Comparison of ENCODE assay signal across 1 cellular context in the genomic region with DNA sequence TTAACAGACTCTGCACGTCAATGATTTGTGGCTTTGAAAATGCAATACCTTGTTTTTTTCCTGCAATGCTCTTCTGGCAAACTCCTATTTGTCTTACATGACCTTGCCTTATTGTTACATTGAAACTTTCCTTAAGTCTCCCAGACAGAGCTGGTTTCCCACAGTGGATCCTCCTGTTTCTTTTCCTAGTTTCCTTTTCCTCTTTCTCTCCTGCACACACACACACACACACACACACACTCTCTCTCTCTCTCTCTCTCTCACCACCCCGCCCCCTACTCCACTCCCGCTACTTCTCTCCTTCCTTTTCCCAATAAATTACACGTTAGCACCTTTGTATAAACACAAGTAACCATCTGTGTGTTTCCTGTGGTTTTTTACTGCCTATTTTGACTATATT.
TF ChIP-seq lines count a peak whose summit lies in the region.

No MANE protein-coding gene starts in this region.

TF ChIP-seq in H1, 55 proteins besides CTCF, POLR2A, EP300 and RAD21:
- TF ChIP-seq, protein P1, sequence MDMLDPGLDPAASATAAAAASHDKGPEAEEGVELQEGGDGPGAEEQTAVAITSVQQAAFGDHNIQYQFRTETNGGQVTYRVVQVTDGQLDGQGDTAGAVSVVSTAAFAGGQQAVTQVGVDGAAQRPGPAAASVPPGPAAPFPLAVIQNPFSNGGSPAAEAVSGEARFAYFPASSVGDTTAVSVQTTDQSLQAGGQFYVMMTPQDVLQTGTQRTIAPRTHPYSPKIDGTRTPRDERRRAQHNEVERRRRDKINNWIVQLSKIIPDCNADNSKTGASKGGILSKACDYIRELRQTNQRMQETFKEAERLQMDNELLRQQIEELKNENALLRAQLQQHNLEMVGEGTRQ (IDR thresholded peaks at IDR 0.05; ENCODE audit: low read length), result no peak
- no peak for TF ChIP-seq CTBP2 (IDR thresholded peaks at IDR 0.05; ENCODE audit: borderline replicate concordance, insufficient read depth, insufficient read length, low read length)
- no peak for TF ChIP-seq EZH2 (IDR thresholded peaks at IDR 0.05; ENCODE audit: low read depth, low read length, severe bottlenecking)
- no peak for TF ChIP-seq KDM4A (IDR thresholded peaks at IDR 0.05; ENCODE audit: low read depth, low read length, severe bottlenecking)
- TF ChIP-seq CBX8 (IDR thresholded peaks at IDR 0.05; ENCODE audit: borderline replicate concordance, low read depth, low read length), result no peak
- TF ChIP-seq FOSL1 (IDR thresholded peaks at IDR 0.05; ENCODE audit: insufficient read depth, low read depth, low read length), result no peak
- no peak for TF ChIP-seq SRF (IDR thresholded peaks at IDR 0.05; ENCODE audit: low read depth, low read length)
- TF ChIP-seq PHF8 (conservative IDR thresholded peaks at IDR 0.05; ENCODE audit: low read depth, low read length), result no peak
- TF ChIP-seq RXRA (IDR thresholded peaks at IDR 0.05; ENCODE audit: insufficient read depth, low read depth, low read length), result no peak
- no peak for TF ChIP-seq ZNF274 (IDR thresholded peaks at IDR 0.05; ENCODE audit: borderline replicate concordance, extremely low read depth, low read length)
- no peak for TF ChIP-seq BACH1 (IDR thresholded peaks at IDR 0.05; ENCODE audit: low read length)
- TF ChIP-seq ASH2L (IDR thresholded peaks at IDR 0.05; ENCODE audit: low read length), result no peak
- no peak for TF ChIP-seq SP2 (IDR thresholded peaks at IDR 0.05; ENCODE audit: low read length)
- no peak for TF ChIP-seq CBX5 (IDR thresholded peaks at IDR 0.05; ENCODE audit: low read depth, low read length)
- TF ChIP-seq ATF3 (IDR thresholded peaks at IDR 0.05; ENCODE audit: insufficient read depth, low read depth, low read length), result no peak
- TF ChIP-seq GABPA (IDR thresholded peaks at IDR 0.05; ENCODE audit: borderline replicate concordance, insufficient read depth, low read length), result no peak
- TF ChIP-seq KDM5A (IDR thresholded peaks at IDR 0.05; ENCODE audit: low read length), result no peak
